32 cellular contexts compared by ENCODE assay signal in the genomic region with DNA sequence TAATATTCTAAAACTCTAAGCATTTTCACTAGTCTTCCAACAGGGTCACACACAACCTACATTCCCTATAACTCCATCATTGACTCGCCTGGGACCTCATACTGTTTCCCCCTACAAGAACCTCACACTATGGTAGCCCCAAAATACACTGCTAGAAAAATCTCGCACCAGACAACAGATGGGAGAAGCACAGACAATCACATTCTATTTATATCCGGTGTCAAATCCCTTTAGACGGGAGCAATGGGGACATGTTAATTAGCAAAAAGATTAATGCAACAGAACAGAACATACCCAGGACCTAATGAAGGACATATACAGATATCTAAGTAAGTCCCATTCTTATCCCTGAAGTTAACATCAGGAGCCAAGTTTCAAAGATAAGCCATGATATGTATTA. TPM values are rescaled to one million over a fixed set of nuclear protein-coding genes. Genes with fewer than 3 reads are reported as not detected.
"Had no signal": no experiment of that assay in that cellular context is flagged by ENCODE, and none has a peak within 500 bp of the region (broad histone marks: within the 10 kb centered on the region; RNA-seq: fewer than 3 reads in every experiment).

No MANE protein-coding gene starts in this region.

- H2AFZ ChIP-seq: hepatocyte, neural progenitor cell had no signal

- H3K9ac ChIP-seq: neural progenitor cell had no signal

- H3K4me1 ChIP-seq: esophagus muscularis mucosa, pancreas, transverse colon had no signal

- DNase-seq: central memory CD4-positive, alpha-beta T cell; cortex of kidney; dorsolateral prefrontal cortex; effector CD8-positive, alpha-beta T cell; glutamatergic neuron; left colon; mammary epithelial cell; nucleus accumbens; pancreas; right lobe of liver; spleen; stimulated activated CD4-positive, alpha-beta T cell treated with anti-CD3 and anti-CD28 coated beads, Interleukin-15, amount 100 ng/mL, for 24 hours; stimulated activated CD4-positive, alpha-beta T cell treated with anti-CD3 and anti-CD28 coated beads, Interleukin-1b, Interleukin-23, amount 100 ng/mL, for 48 hours; stimulated activated CD4-positive, alpha-beta T cell treated with anti-CD3 and anti-CD28 coated beads, Interleukin-4, amount 100 ng/mL, for 4 hours; stimulated activated naive B cell treated with anti-CD40 and anti-IgM and Interleukin-4, amounts not matched to agents 10 μg/mL and 1 μg/mL and 100 μg/mL, for 72 hours; stimulated activated naive CD8-positive, alpha-beta T cell treated with anti-CD3 and anti-CD28 coated beads, Interleukin-15, amount 100 ng/mL, for 72 hours; testis; transverse colon had no signal

- H3K9me3 ChIP-seq: esophagus muscularis mucosa, gastroesophageal sphincter, pancreas, right lobe of liver, spleen, testis, transverse colon had no signal

- H3K4me2 ChIP-seq: hepatocyte, neural progenitor cell had no signal

- H3K27ac ChIP-seq: dorsolateral prefrontal cortex, epithelial cell of prostate, esophagus muscularis mucosa, gastroesophageal sphincter, hepatocyte, neural progenitor cell, pancreas, right lobe of liver, spleen, testis, transverse colon had no signal

- H3K4me3 ChIP-seq: dorsolateral prefrontal cortex, esophagus muscularis mucosa, gastroesophageal sphincter, hepatocyte, neural progenitor cell, pancreas, right lobe of liver, spleen, testis, transverse colon had no signal

- ATAC-seq: gastroesophageal sphincter; left colon; natural killer cell treated with Interleukin-12 subunit alpha and Interleukin-12 subunit beta and Interleukin-15 and Interleukin-18, amount 100 ng/mL, for 72 hours; pancreas; right lobe of liver; stimulated activated naive B cell treated with anti-CD40 and anti-IgM and Interleukin-4, amounts not matched to agents 10 μg/mL and 1 μg/mL and 100 μg/mL, for 72 hours; stimulated activated naive CD8-positive, alpha-beta T cell treated with anti-CD3 and anti-CD28 coated beads, Interleukin-15, amount 100 ng/mL, for 72 hours had no signal

- H3K36me3 ChIP-seq: neural progenitor cell, right lobe of liver had no signal

- H3K27me3 ChIP-seq: dorsolateral prefrontal cortex, esophagus muscularis mucosa, gastroesophageal sphincter, hepatocyte, neural progenitor cell, pancreas, right lobe of liver, spleen, testis, transverse colon had no signal

RNA-seq across cellular contexts. Expression of a gene that starts 45.7 kb away (rescaled TPM):
- total RNA-seq: esophagus muscularis mucosa; fibroblast of villous mesenchyme; gastroesophageal sphincter; kidney epithelial cell; left colon; lower leg skin; mammary epithelial cell; mesothelial cell of epicardium; natural killer cell treated with Interleukin-12 subunit alpha and Interleukin-12 subunit beta and Interleukin-15 and Interleukin-18, amount 100 ng/mL, for 72 hours; progenitor cell of endocrine pancreas; skeletal muscle tissue; spleen; subcutaneous adipose tissue; transverse colon; ureter had no signal
- polyA plus RNA-seq: mammary epithelial cell, spleen had no signal
